Comparison of ENCODE assay signal across 19 cellular contexts in the genomic region with DNA sequence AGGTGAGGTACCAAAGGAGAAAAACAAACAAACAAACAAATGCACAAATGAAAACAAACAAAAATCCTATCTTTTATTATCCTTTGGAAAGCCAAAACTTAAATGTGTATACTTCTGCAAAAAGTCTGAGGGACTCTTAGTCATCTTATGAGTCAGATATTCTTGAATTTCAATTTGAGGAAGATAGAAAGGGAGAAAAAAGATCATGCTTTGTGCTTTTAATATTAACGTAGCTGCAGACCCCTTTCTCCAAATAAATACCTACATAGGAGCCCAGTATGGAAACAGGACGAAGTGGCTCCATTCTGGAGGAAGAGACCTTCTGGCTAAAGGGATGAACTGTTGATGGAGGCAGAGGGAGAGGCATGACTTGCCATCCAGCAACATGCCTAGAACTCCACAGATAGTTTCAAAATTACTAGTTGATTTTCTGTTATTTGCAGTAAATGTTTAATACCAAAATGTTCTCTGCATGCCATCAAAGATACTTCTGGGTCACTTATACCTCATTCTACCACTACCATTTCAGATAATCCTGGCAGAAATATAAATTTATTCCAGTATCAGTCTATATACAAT. TPM values are rescaled to one million over a fixed set of nuclear protein-coding genes. Genes with fewer than 3 reads are reported as not detected.
DNase-seq lines count a peak whose midpoint lies in the region; ATAC-seq, FAIRE-seq and TF ChIP-seq lines count a peak whose summit lies in the region.
"Had no signal": no experiment of that assay in that cellular context is flagged by ENCODE, and none has a peak within 500 bp of the region (broad histone marks: within the 10 kb centered on the region; RNA-seq: fewer than 3 reads in every experiment).

No MANE protein-coding gene starts in this region.

- POLR2A ChIA-PET in K562 (lab: Yijun Ruan, JAX): interaction anchor here (0.6 kb wide), 1 partner anchor 211 kb away, joined by 6 read pairs; no protein-coding TSS in a partner anchor
- POLR2A ChIA-PET in CD8-positive, alpha-beta memory T cell (lab: Charles Lee): no interaction called here

- TF ChIP-seq POLR2A in breast epithelium (IDR thresholded peaks at IDR 0.05) (no peak), K562 (conservative IDR thresholded peaks at IDR 0.05) (no peak), upper lobe of left lung (IDR thresholded peaks at IDR 0.05) (no peak)

- H4K20me1 ChIP-seq in mammary epithelial cell (ENCODE audit: insufficient read depth, low read length): no peaks in the 10 kb centered on the region
- H4K20me1 ChIP-seq in OCI-LY3 (ENCODE audit: insufficient read depth, low read length): no peaks in the 10 kb centered on the region
- no peaks in the 10 kb centered on the region for H4K20me1 ChIP-seq in K562 (replicated peaks; ENCODE audit: control insufficient read depth, insufficient read depth, low read length)

- H3K4me2 ChIP-seq in mammary epithelial cell (ENCODE audit: insufficient read depth, low read depth, low read length) (peak overlapping the region; percentile 12), OCI-LY3 (ENCODE audit: low read length) (peak overlapping the region; percentile 83), K562 (ENCODE audit: insufficient read depth, low read length) (no peak overlapping the region)

- no peak for FAIRE-seq in K562 (lab: Jason Lieb, UNC)
- FAIRE-seq: pancreas, small intestine had no signal

- no peak overlapping the region for H3K27ac Mint-ChIP-seq in CD8-positive, alpha-beta memory T cell
- H3K27ac Mint-ChIP-seq: activated CD8-positive, alpha-beta T cell treated with anti-CD3 and anti-CD28 coated beads, Interleukin-2, amount 10 ng/mL, durations not matched to agents 7 days and 5 days; brain had no signal

- TF ChIP-seq CTCF in mammary epithelial cell (conservative IDR thresholded peaks at IDR 0.05 in 1 of 2, IDR thresholded peaks at IDR 0.05 in 1 of 2; ENCODE audit: extremely low read depth in 1 of 2, insufficient read depth in 1 of 2, low read depth in 1 of 2, low read length in 2 of 2) (no peak), breast epithelium (IDR thresholded peaks at IDR 0.05) (no peak), OCI-LY3 (IDR thresholded peaks at IDR 0.05; ENCODE audit: low read depth, low read length) (no peak), K562 (IDR thresholded peaks at IDR 0.05 in 2 of 3, conservative IDR thresholded peaks at IDR 0.05 in 1 of 3; ENCODE audit: insufficient read depth in 2 of 3, low read depth in 1 of 3, low read length in 3 of 3) (no peak), upper lobe of left lung (IDR thresholded peaks at IDR 0.05) (no peak)

- TF ChIP-seq EP300 in K562 (IDR thresholded peaks at IDR 0.05; ENCODE audit: low read length): no peak
- TF ChIP-seq EP300 in upper lobe of left lung (IDR thresholded peaks at IDR 0.05): no peak

- H3K27ac ChIP-seq in mammary epithelial cell (ENCODE audit: insufficient read depth, low read depth, low read length): no peak overlapping the region
- no peak overlapping the region for H3K27ac ChIP-seq in breast epithelium
- peak overlapping the region; percentile 67 for H3K27ac ChIP-seq in OCI-LY3 (ENCODE audit: low read length)
- no peak overlapping the region for H3K27ac ChIP-seq in K562 (ENCODE audit: extremely low read depth, low read depth, low read length)
- no peak overlapping the region for H3K27ac ChIP-seq in CD8-positive, alpha-beta memory T cell (ENCODE audit: low read depth, low read length)
- no peak overlapping the region for H3K27ac ChIP-seq in upper lobe of left lung
- H3K27ac ChIP-seq: pancreas, SK-N-MC, upper lobe of right lung, WERI-Rb-1 had no signal

- no peak for TF ChIP-seq RAD21 in K562 (CRISPR knock-in tag; conservative IDR thresholded peaks at IDR 0.05 in 1 of 2, IDR thresholded peaks at IDR 0.05 in 1 of 2)

- H3K9me3 ChIP-seq in mammary epithelial cell (replicated peaks; ENCODE audit: insufficient read depth, low read length) (no peaks in the 10 kb centered on the region), breast epithelium (no peaks in the 10 kb centered on the region), OCI-LY3 (ENCODE audit: insufficient read depth, low read length) (no peaks in the 10 kb centered on the region), K562 (replicated peaks; ENCODE audit: control insufficient read depth, insufficient read depth, low read depth, low read length) (no peaks in the 10 kb centered on the region), upper lobe of left lung (no peaks in the 10 kb centered on the region)
- no peaks in the 10 kb centered on the region for H3K9me3 ChIP-seq in CD8-positive, alpha-beta memory T cell (ENCODE audit: low read length)
- H3K9me3 ChIP-seq: Caco-2, pancreas, upper lobe of right lung had no signal

- H3K9me3 Mint-ChIP-seq in CD8-positive, alpha-beta memory T cell: peaks cover 0 to 3% (median 0%) of the 10 kb centered on the region in 5 donors
- H3K9me3 Mint-ChIP-seq: brain had no signal

- H3K79me2 ChIP-seq in mammary epithelial cell (ENCODE audit: insufficient read depth, low read length) (no peaks in the 10 kb centered on the region), OCI-LY3 (ENCODE audit: low read length) (no peaks in the 10 kb centered on the region), K562 (ENCODE audit: control insufficient read depth, insufficient read depth, low read length) (no peaks in the 10 kb centered on the region)

- BruUV-seq in mammary epithelial cell (replicated peaks; lab: Mats Ljungman, UMichigan): no TSS peak
- no TSS peak for BruUV-seq in K562 (replicated peaks; lab: Mats Ljungman, UMichigan)

- peaks cover 0 to 3% of the 10 kb centered on the region in 2 donors for H3K27me3 Mint-ChIP-seq in CD8-positive, alpha-beta memory T cell

- H3K9ac ChIP-seq in mammary epithelial cell (ENCODE audit: insufficient read depth, low read length) (no peak overlapping the region), OCI-LY3 (ENCODE audit: low read length) (no peak overlapping the region), K562 (ENCODE audit: insufficient read depth in 1 of 2, low read depth in 2 of 2, low read length in 2 of 2) (no peak overlapping the region)

- H3K4me3 ChIP-seq in mammary epithelial cell (replicated peaks in 1 of 3; ENCODE audit: insufficient read depth in 1 of 3, low read depth in 2 of 3, low read length in 3 of 3): no peak overlapping the region
- H3K4me3 ChIP-seq in breast epithelium: no peak overlapping the region
- H3K4me3 ChIP-seq in OCI-LY3 (ENCODE audit: low read length): peak overlapping the region; percentile 60
- no peak overlapping the region for H3K4me3 ChIP-seq in K562
- H3K4me3 ChIP-seq in CD8-positive, alpha-beta memory T cell (ENCODE audit: low read length): no peak overlapping the region
- no peak overlapping the region for H3K4me3 ChIP-seq in upper lobe of left lung
- H3K4me3 ChIP-seq: pancreas, SK-N-MC, upper lobe of right lung had no signal

- 41% methylated on average over 2 of the region's 2 CpGs for WGBS in mammary epithelial cell (ENCODE audit: low coverage, missing lambda C conversion rate)
- WGBS in K562 (ENCODE audit: insufficient coverage, low coverage, missing lambda C conversion rate): 9% methylated on average over 2 of the region's 2 CpGs
- WGBS in upper lobe of left lung, 2 donors: 63 to 72% methylated on average over 2 of the region's 2 CpGs

- no peaks in the 10 kb centered on the region for H3K4me1 ChIP-seq in mammary epithelial cell (ENCODE audit: insufficient read depth, low read length)
- H3K4me1 ChIP-seq in breast epithelium: no peaks in the 10 kb centered on the region
- peaks cover 16% of the 10 kb centered on the region for H3K4me1 ChIP-seq in OCI-LY3 (ENCODE audit: low read length)
- H3K4me1 ChIP-seq in K562 (replicated peaks in 1 of 2; ENCODE audit: control insufficient read depth in 2 of 2, insufficient read depth in 2 of 2, low read length in 2 of 2): no peaks in the 10 kb centered on the region
- H3K4me1 ChIP-seq in CD8-positive, alpha-beta memory T cell (ENCODE audit: insufficient read depth, low read length): no peaks in the 10 kb centered on the region
- H3K4me1 ChIP-seq in upper lobe of left lung: no peaks in the 10 kb centered on the region
- H3K4me1 ChIP-seq: Caco-2, pancreas, upper lobe of right lung had no signal

- H3K9me1 ChIP-seq in K562 (ENCODE audit: control insufficient read depth, insufficient read depth, low read length): no peaks in the 10 kb centered on the region

- dilution Hi-C loops in mammary epithelial cell (cut with HindIII; ENCODE audit: low sequenced_read_pairs): no loop called here

- H3K36me3 ChIP-seq in mammary epithelial cell (ENCODE audit: insufficient read depth, low read length): no peaks in the 10 kb centered on the region
- no peaks in the 10 kb centered on the region for H3K36me3 ChIP-seq in breast epithelium
- H3K36me3 ChIP-seq in OCI-LY3 (replicated peaks; ENCODE audit: low read depth, low read length): no peaks in the 10 kb centered on the region
- H3K36me3 ChIP-seq in K562 (ENCODE audit: control insufficient read depth, insufficient read depth, low read length): no peaks in the 10 kb centered on the region
- H3K36me3 ChIP-seq in CD8-positive, alpha-beta memory T cell (ENCODE audit: insufficient read depth, low read length): no peaks in the 10 kb centered on the region
- H3K36me3 ChIP-seq in upper lobe of left lung: no peaks in the 10 kb centered on the region
- H3K36me3 ChIP-seq: pancreas, upper lobe of right lung, WERI-Rb-1 had no signal

- H2AFZ ChIP-seq in mammary epithelial cell (ENCODE audit: low read depth, low read length) (no peak overlapping the region), OCI-LY3 (ENCODE audit: low read depth, low read length) (0 out of 2 replicates have a peak overlapping the region, but pooled peaks have one; percentile 56), K562 (ENCODE audit: low read depth, low read length) (no peak overlapping the region)

- H3K4me1 Mint-ChIP-seq in CD8-positive, alpha-beta memory T cell: no peaks in the 10 kb centered on the region
- H3K4me1 Mint-ChIP-seq: brain had no signal

- no peak for DNase-seq in mammary epithelial cell
- no peak for DNase-seq in breast epithelium (ENCODE audit: low spot score in 2 of 2)
- no peak for DNase-seq in K562 (ENCODE audit: extremely low read depth in 1 of 4, low spot score in 3 of 4)
- no peak for DNase-seq in CD8-positive, alpha-beta memory T cell
- no peak for DNase-seq in NK-92 (lab: John Stamatoyannopoulos, UW; ENCODE audit: unreplicated experiment)
- DNase-seq in upper lobe of left lung: no peak
- DNase-seq: activated CD8-positive, alpha-beta T cell treated with anti-CD3 and anti-CD28 coated beads, Interleukin-2, amount 10 ng/mL, durations not matched to agents 7 days and 5 days; activated effector memory CD4-positive, alpha-beta T cell treated with anti-CD3 and anti-CD28 coated beads, Interleukin-2, amount 50 U/mL, for 16 hours; Caco-2; NCI-H1417 treated with DMSO at 0.1 percent for 48 hours; pancreas; small intestine; upper lobe of right lung; WERI-Rb-1 had no signal

- intact Hi-C loops in mammary epithelial cell (cut with micrococcal nuclease) (no loop called here), breast epithelium (cut with DNase I; ENCODE audit: low total_unique reads) (no loop called here), K562 (cut with micrococcal nuclease) (no loop called here)

- CTCF ChIA-PET in mammary epithelial cell (lab: Charles Lee; ENCODE audit: low non-redundant PET) (no interaction called here), K562 (lab: Yijun Ruan, JAX; ENCODE audit: low intra/inter-chr PET ratio) (no interaction called here)
- CTCF ChIA-PET in CD8-positive, alpha-beta memory T cell (lab: Charles Lee): no interaction called here

- in situ Hi-C loops in mammary epithelial cell (cut with MboI; ENCODE audit: low sequenced_read_pairs in 2 of 2) (no loop called here), K562 (cut with MboI) (no loop called here)

- ATAC-seq in K562 (no peak), HG03097 (IDR thresholded peaks at IDR 0.05; ENCODE audit: low FRiP score, unreplicated experiment) (no peak), upper lobe of left lung (ENCODE audit: low FRiP score in 2 of 2) (no peak)
- ATAC-seq: activated CD8-positive, alpha-beta T cell treated with anti-CD3 and anti-CD28 coated beads, Interleukin-2, amount 10 ng/mL, durations not matched to agents 7 days and 5 days; pancreas; upper lobe of right lung had no signal

- no peak overlapping the region for H3K4me3 Mint-ChIP-seq in CD8-positive, alpha-beta memory T cell
- H3K4me3 Mint-ChIP-seq: activated CD8-positive, alpha-beta T cell treated with anti-CD3 and anti-CD28 coated beads, Interleukin-2, amount 10 ng/mL, durations not matched to agents 7 days and 5 days; brain had no signal

- H3K36me3 Mint-ChIP-seq in CD8-positive, alpha-beta memory T cell: no peaks in the 10 kb centered on the region
- H3K36me3 Mint-ChIP-seq: brain had no signal

- H3K27me3 ChIP-seq in mammary epithelial cell (ENCODE audit: insufficient read depth, low read length) (no peaks in the 10 kb centered on the region), breast epithelium (no peaks in the 10 kb centered on the region), OCI-LY3 (ENCODE audit: low read depth, low read length) (no peaks in the 10 kb centered on the region), K562 (ENCODE audit: control insufficient read depth in 2 of 2, insufficient read depth in 2 of 2, low read length in 2 of 2) (no peaks in the 10 kb centered on the region), upper lobe of left lung (no peaks in the 10 kb centered on the region)
- no peaks in the 10 kb centered on the region for H3K27me3 ChIP-seq in CD8-positive, alpha-beta memory T cell (ENCODE audit: insufficient read depth, low read length, poor library complexity, severe bottlenecking)
- H3K27me3 ChIP-seq: pancreas, upper lobe of right lung had no signal

RNA-seq across cellular contexts. Expression of a gene that starts 25.4 kb away (rescaled TPM):
- total RNA-seq in mammary epithelial cell (under 1 TPM in 1 of 2 donors, not detected in 1; under 0.01 TPM), breast epithelium (under 1 TPM in 1 of 3 donors, not detected in 2; under 0.01 TPM), K562 (2014; rRNA removed) (not detected in 2 replicates), K562 (2014; rRNA removed; fragmentation: Illumina TruSeq; extraction: Trizol) (0.04 TPM in 1 of 2 replicates, not detected in the other), K562 (2015; rRNA removed; fragmentation: Illumina TruSeq; extraction: Trizol) (0.04 TPM in 1 of 2 replicates, not detected in the other), K562 (2021) (not detected in 2 replicates), upper lobe of left lung (under 1 TPM in 4 of 6 donors, not detected in 2; 0.11 to 0.91 (median 0.30) TPM)
- polyA plus RNA-seq in mammary epithelial cell (not detected), K562 (2011; rRNA removed) (0.01 TPM in 1 of 2 replicates, not detected in the other), K562 (2014; fragmentation: Illumina TruSeq; extraction: Trizol) (not detected in 2 replicates), K562 (2014; fragmentation: Nextera tagmentation; extraction: Ambion mirVana) (not detected), K562 (2014; rRNA removed) (0.01 TPM in 1 of 2 replicates, not detected in the other)
- not detected for polyA minus RNA-seq in mammary epithelial cell
- total RNA-seq in K562 (2011; cell fraction: chromatin; rRNA removed; ENCODE audit: low replicate concordance): 0.07 TPM in 1 of 2 replicates, not detected in the other
- under 0.01 TPM in 1 of 2 replicates, not detected in the other for total RNA-seq in K562 (2011; cell fraction: nucleolus; rRNA removed)
- 0.15 TPM in 1 of 2 replicates, not detected in the other for total RNA-seq in K562 (2011; cell fraction: nucleoplasm; rRNA removed)
- polyA plus RNA-seq in K562 (2011; cell fraction: cytosol; rRNA removed): 0.01 TPM in 1 of 2 replicates, not detected in the other
- polyA plus RNA-seq in K562 (2011; cell fraction: nucleus; rRNA removed): 0.01 TPM in 1 of 2 replicates, not detected in the other
- 0.03 TPM in 1 of 2 replicates, not detected in the other for polyA plus RNA-seq in K562 (2012)
- polyA minus RNA-seq in K562 (2011; rRNA and poly(A)+ RNA removed): 0.03 and 0.07 TPM in 2 replicates
- not detected in 2 replicates for polyA minus RNA-seq in K562 (2011; cell fraction: cytosol; rRNA and poly(A)+ RNA removed)
- not detected in 2 replicates for polyA minus RNA-seq in K562 (2011; cell fraction: nucleus; rRNA and poly(A)+ RNA removed)
- total RNA-seq in CD8-positive, alpha-beta memory T cell: under 1 TPM in 1 of 2 experiments, not detected in 1; 0.09 TPM
- 0.06 TPM for polyA plus RNA-seq in CD8-positive, alpha-beta memory T cell
- polyA plus RNA-seq: AG04450 had no signal
